Comparison of ENCODE assay signal across 8 cellular contexts in genomic region chr19:45250832-45251451, GRCh38. TPM values are rescaled to one million over a fixed set of nuclear protein-coding genes. Genes with fewer than 3 reads are reported as not detected.
DNase-seq lines count a peak whose midpoint lies in the region; ATAC-seq and TF ChIP-seq lines count a peak whose summit lies in the region.

Gene MARK4 (plus strand): TSS chr19:45251271. CDS start chr19:45251589, 318 bp downstream.

- peak within 1 kb of the TSS; percentile 31 for H3K27ac ChIP-seq in AG04450 (ENCODE audit: low read depth, low read length)

- DNase-seq in AG04450 (ENCODE audit: low read depth, low spot score): no peak
- DNase-seq in GM19240 (ENCODE audit: insufficient read length, low spot score): peak; percentile 89
- DNase-seq in NCI-H510A treated with DMSO at 0.1 percent for 48 hours (lab: John Stamatoyannopoulos, UW): peak; percentile 45
- peak; percentile 53 to 54 for DNase-seq in activated CD4-positive, alpha-beta T cell treated with anti-CD3 and anti-CD28 coated beads, Interleukin-2, amount 50 U/mL, for 48 hours
- peak; percentile 77 for DNase-seq in ecto neural progenitor cell (ENCODE audit: low spot score)
- peak in 1 of 2 donors; percentile 88 for DNase-seq in lower leg skin (ENCODE audit: low spot score in 2 of 2)
- DNase-seq in stimulated activated CD4-positive, alpha-beta T cell treated with anti-CD3 and anti-CD28 coated beads, Interleukin-4, amount 100 ng/mL, for 4 hours: peak; percentile 47 to 61

- H3K9me3 ChIP-seq in AG04450 (ENCODE audit: control insufficient read depth, insufficient read depth, low read length): no peaks in the 10 kb centered on the region; the same call in 1 of the 2 replicates

- CTCF ChIA-PET in AG04450 (lab: Charles Lee): interaction anchor here (0.6 to 0.9 kb wide), 2 partner anchors 15 to 125 kb away, joined by 3 to 5 read pairs; no protein-coding TSS in a partner anchor

- ATAC-seq in HG03378 (IDR thresholded peaks at IDR 0.05; ENCODE audit: unreplicated experiment): no peak

- no peak for TF ChIP-seq CTCF in AG04450 (IDR thresholded peaks at IDR 0.05; ENCODE audit: low read depth, low read length)
- no peak for TF ChIP-seq CTCF in lower leg skin (IDR thresholded peaks at IDR 0.05)

- no peaks in the 10 kb centered on the region for H3K27me3 ChIP-seq in AG04450 (ENCODE audit: control insufficient read depth, insufficient read depth, low read length)

- peak within 1 kb of the TSS; percentile 80 for H3K4me3 ChIP-seq in AG04450 (ENCODE audit: low read depth, low read length)
- peak within 1 kb of the TSS; percentile 46 for H3K4me3 ChIP-seq in lower leg skin (ENCODE audit: low read depth, poor library complexity, severe bottlenecking)

- no peak for TF ChIP-seq POLR2A in lower leg skin (IDR thresholded peaks at IDR 0.05)

- 2 to 3% methylated on average over 23 to 27 of the region's 58 CpGs for WGBS in lower leg skin, 2 donors

- intact Hi-C loops in lower leg skin (cut with DNase I; ENCODE audit: low total_unique reads): no loop called here

- POLR2A ChIA-PET in AG04450 (lab: Yijun Ruan, JAX): interaction anchor here (0.6 kb wide), 1 partner anchor 205 kb away, joined by 4 read pairs; no protein-coding TSS in a partner anchor

RNA-seq across cellular contexts. Expression of gene MARK4, which starts in this region (rescaled TPM):
- polyA plus RNA-seq in AG04450 (2011; rRNA removed): 12.6 and 18.9 TPM in 2 replicates
- polyA minus RNA-seq in AG04450 (2011; rRNA and poly(A)+ RNA removed): 26.4 and 37.1 TPM in 2 replicates
- 10 to 100 TPM; 28.4 to 42.8 (median 35.3) TPM for total RNA-seq in lower leg skin
